Comparison of ENCODE assay signal across 22 cellular contexts in genomic region chrX:16819634-16820033, GRCh38. TPM values are rescaled to one million over a fixed set of nuclear protein-coding genes. Genes with fewer than 3 reads are reported as not detected.
DNase-seq lines count a peak whose midpoint lies in the region; ATAC-seq, FAIRE-seq and TF ChIP-seq lines count a peak whose summit lies in the region.
"Had no signal": no experiment of that assay in that cellular context is flagged by ENCODE, and none has a peak within 500 bp of the region (broad histone marks: within the 10 kb centered on the region; RNA-seq: fewer than 3 reads in every experiment).

No MANE protein-coding gene starts in this region.

- no peak overlapping the region for H3K9ac ChIP-seq in H9 (ENCODE audit: extremely low read depth, insufficient read length, low read length)
- H3K9ac ChIP-seq in adipocyte (ENCODE audit: low read length) = peak overlapping the region; percentile 73
- no peak overlapping the region for H3K9ac ChIP-seq in kidney (ENCODE audit: low read length in 2 of 2)

- peaks cover 2% of the 10 kb centered on the region for H3K23me2 ChIP-seq in H9 (ENCODE audit: insufficient read length, low read depth, low read length, poor library complexity, severe bottlenecking)

- no peak overlapping the region for H4K8ac ChIP-seq in H9 (replicated peaks; ENCODE audit: insufficient read length, low read depth, low read length)

- DNase-seq in H9 (no peak), adipocyte (ENCODE audit: low read depth) (no peak), kidney (no peak), DMS114 treated with DMSO at 0.1 percent for 48 hours (lab: John Stamatoyannopoulos, UW; ENCODE audit: unreplicated experiment) (no peak)
- no peak for DNase-seq in stimulated activated naive B cell treated with anti-CD40 and anti-IgM and Interleukin-4, amounts not matched to agents 10 μg/mL and 1 μg/mL and 100 μg/mL, for 72 hours
- no peak for DNase-seq in activated CD8-positive, alpha-beta memory T cell treated with anti-CD3 and anti-CD28 coated beads, Interleukin-2, amount 50 U/mL, for 4 hours
- DNase-seq in activated T-cell treated with anti-CD3 and anti-CD28 coated beads, Interleukin-2, amount 50 U/mL, for 1 hour = no peak
- DNase-seq: C1 segment of cervical spinal cord; Calu3; CD4-positive, alpha-beta T cell; DMS 273 treated with DMSO at 0.1 percent for 48 hours; DMS79 treated with DMSO at 0.1 percent for 48 hours; EL; HCEC 1CT; HFFc6 had no signal

- H3K18ac ChIP-seq in H9 (ENCODE audit: insufficient read length, low read depth, low read length) = no peak overlapping the region

- no peaks in the 10 kb centered on the region for H3K27me3 Mint-ChIP-seq in H9 (ENCODE audit: low read depth)
- H3K27me3 Mint-ChIP-seq in stimulated activated naive B cell treated with anti-CD40 and anti-IgM and Interleukin-4, amounts not matched to agents 10 μg/mL and 1 μg/mL and 100 μg/mL, for 72 hours = no peaks in the 10 kb centered on the region
- H3K27me3 Mint-ChIP-seq: B cell; CD4-positive, alpha-beta T cell had no signal

- no peaks in the 10 kb centered on the region for H3K27me3 ChIP-seq in H9 (ENCODE audit: insufficient read depth, low read length)
- no peaks in the 10 kb centered on the region for H3K27me3 ChIP-seq in adipocyte (replicated peaks; ENCODE audit: control insufficient read depth, insufficient read depth, low read length)

- WGBS in H9 (ENCODE audit: extremely low coverage, insufficient read length, low lambda C conversion rate) = no CpG with 5 or more reads among the region's 5 CpGs

- no peak overlapping the region for H3T11ph ChIP-seq in H9 (ENCODE audit: low read length)

- H2BK20ac ChIP-seq in H9 (ENCODE audit: low read depth, low read length, poor library complexity, severe bottlenecking) = no peak overlapping the region

- peaks cover 3% of the 10 kb centered on the region for H3K79me1 ChIP-seq in H9 (ENCODE audit: insufficient read depth, low read depth, low read length, poor library complexity, severe bottlenecking)

- intact Hi-C loops in kidney (cut with DNase I) = no loop called here

- no peak overlapping the region for H2BK15ac ChIP-seq in H9 (ENCODE audit: low read depth, low read length)

- no peak overlapping the region for H2BK12ac ChIP-seq in H9 (ENCODE audit: insufficient read length, low read depth, low read length)

- H2BK5ac ChIP-seq in H9 (ENCODE audit: insufficient read length, low read length) = no peak overlapping the region

- H3K9me3 ChIP-seq in H9 (ENCODE audit: control insufficient read depth, low read depth, low read length) = no peaks in the 10 kb centered on the region
- H3K9me3 ChIP-seq in adipocyte (ENCODE audit: control insufficient read depth, low read length) = no peaks in the 10 kb centered on the region
- H3K9me3 ChIP-seq in kidney (ENCODE audit: control insufficient read depth in 1 of 2, low read length in 2 of 2) = no peaks in the 10 kb centered on the region

- FAIRE-seq in kidney (lab: Jason Lieb, UNC) = peak; percentile 83
- FAIRE-seq: G401.6, GM12892, GM19239, H1 had no signal

- no peak overlapping the region for H3K14ac ChIP-seq in H9 (ENCODE audit: insufficient read depth, low read length)

- no peak overlapping the region for H2AK5ac ChIP-seq in H9 (ENCODE audit: insufficient read length, low read length)

- H3K56ac ChIP-seq in H9 (ENCODE audit: insufficient read length, low read depth, low read length) = no peak overlapping the region

- H4K20me1 ChIP-seq in H9 (ENCODE audit: control insufficient read depth, insufficient read depth, insufficient read length) = no peaks in the 10 kb centered on the region

- H3K4me1 Mint-ChIP-seq in H9 = no peaks in the 10 kb centered on the region
- peaks cover 5 to 8% of the 10 kb centered on the region in 2 donors for H3K4me1 Mint-ChIP-seq in stimulated activated naive B cell treated with anti-CD40 and anti-IgM and Interleukin-4, amounts not matched to agents 10 μg/mL and 1 μg/mL and 100 μg/mL, for 72 hours

- no peaks in the 10 kb centered on the region for H3K4me1 ChIP-seq in H9 (ENCODE audit: insufficient read depth, low read length)
- peaks cover 56% of the 10 kb centered on the region for H3K4me1 ChIP-seq in adipocyte (ENCODE audit: control insufficient read depth, insufficient read depth, low read length)
- H3K4me1 ChIP-seq in kidney (ENCODE audit: control insufficient read depth in 1 of 2, insufficient read depth in 1 of 2, low read depth in 1 of 2, low read length in 2 of 2) = peaks cover 0 to 3% of the 10 kb centered on the region in 2 donors

- H3K36me3 Mint-ChIP-seq in H9 (ENCODE audit: insufficient read depth in 1 of 3, low read depth in 3 of 3) = peaks cover 36 to 74% (median 71%) of the 10 kb centered on the region in 3 experiments; a peak in 6 of 7 replicates
- H3K36me3 Mint-ChIP-seq in stimulated activated naive B cell treated with anti-CD40 and anti-IgM and Interleukin-4, amounts not matched to agents 10 μg/mL and 1 μg/mL and 100 μg/mL, for 72 hours = peaks cover 6 to 30% of the 10 kb centered on the region in 2 donors

- TF ChIP-seq CTCF in H9 (conservative IDR thresholded peaks at IDR 0.05) (no peak), kidney (IDR thresholded peaks at IDR 0.05; ENCODE audit: borderline replicate concordance, extremely low read depth, insufficient read depth) (no peak)

- no peak overlapping the region for H3K23ac ChIP-seq in H9 (ENCODE audit: insufficient read length, low read depth, low read length)

- H3K4me2 ChIP-seq in H9 (ENCODE audit: insufficient read depth, insufficient read length, low read length) = no peak overlapping the region

- no peak overlapping the region for H2AFZ ChIP-seq in H9 (ENCODE audit: low read length)

- no peak for ATAC-seq in stimulated activated naive B cell treated with anti-CD40 and anti-IgM and Interleukin-4, amounts not matched to agents 10 μg/mL and 1 μg/mL and 100 μg/mL, for 72 hours (replicated peaks)
- no peak for ATAC-seq in HG03280 (IDR thresholded peaks at IDR 0.05; ENCODE audit: unreplicated experiment)

- H3K79me2 ChIP-seq in H9 (ENCODE audit: insufficient read depth, low read length) = peaks cover 2% of the 10 kb centered on the region; the same call in 1 of the 2 replicates

- H3K9me3 Mint-ChIP-seq in H9 = no peaks in the 10 kb centered on the region
- H3K9me3 Mint-ChIP-seq in stimulated activated naive B cell treated with anti-CD40 and anti-IgM and Interleukin-4, amounts not matched to agents 10 μg/mL and 1 μg/mL and 100 μg/mL, for 72 hours = no peaks in the 10 kb centered on the region
- H3K9me3 Mint-ChIP-seq: CD4-positive, alpha-beta T cell; HFFc6 had no signal

- H3K27ac Mint-ChIP-seq in H9 = peak overlapping the region in 2 of 3 experiments; percentile 15 to 53; a peak in 3 of 7 replicates
- H3K27ac Mint-ChIP-seq in stimulated activated naive B cell treated with anti-CD40 and anti-IgM and Interleukin-4, amounts not matched to agents 10 μg/mL and 1 μg/mL and 100 μg/mL, for 72 hours = peak overlapping the region; percentile 25
- H3K27ac Mint-ChIP-seq: B cell; CD4-positive, alpha-beta T cell had no signal

- H3K36me3 ChIP-seq in adipocyte (ENCODE audit: control insufficient read depth, insufficient read depth, low read length, severe bottlenecking) = peaks cover 46% of the 10 kb centered on the region
- no peaks in the 10 kb centered on the region for H3K36me3 ChIP-seq in kidney (ENCODE audit: control insufficient read depth in 1 of 2, insufficient read depth in 2 of 2, low read length in 2 of 2)

- no peak overlapping the region for H3K4ac ChIP-seq in H9 (ENCODE audit: low read depth, low read length)

- H3K4me3 Mint-ChIP-seq in H9 = no peak overlapping the region
- H3K4me3 Mint-ChIP-seq in stimulated activated naive B cell treated with anti-CD40 and anti-IgM and Interleukin-4, amounts not matched to agents 10 μg/mL and 1 μg/mL and 100 μg/mL, for 72 hours = no peak overlapping the region
- H3K4me3 Mint-ChIP-seq: B cell; CD4-positive, alpha-beta T cell; HFFc6 had no signal

- H4K5ac ChIP-seq in H9 (ENCODE audit: insufficient read length, low read depth, low read length) = no peak overlapping the region

- no peak overlapping the region for H2BK120ac ChIP-seq in H9 (ENCODE audit: low read depth, low read length, poor library complexity, severe bottlenecking)

- H3K27ac ChIP-seq in H9 (ENCODE audit: insufficient read length, low read depth, low read length) (no peak overlapping the region), kidney (ENCODE audit: low read depth in 2 of 2, low read length in 2 of 2) (no peak overlapping the region)
- H3K27ac ChIP-seq: HL-60 had no signal

- peak overlapping the region; percentile 29 for H3K4me3 ChIP-seq in adipocyte (ENCODE audit: low read length)
- H3K4me3 ChIP-seq in kidney (ENCODE audit: low read length in 2 of 2) = no peak overlapping the region

- H4K91ac ChIP-seq in H9 (ENCODE audit: insufficient read length, low read depth, low read length) = no peak overlapping the region

RNA-seq across cellular contexts. Expression of gene TXLNG, which starts 33.4 kb away (rescaled TPM):
- total RNA-seq in H9 (2021) = 87.8 and 90.7 TPM in 2 replicates
- 12.3 TPM for total RNA-seq in kidney
- polyA plus RNA-seq in kidney (ENCODE audit: insufficient read depth, low read depth, low replicate concordance) = 5.9 TPM

RNA-seq across cellular contexts. Expression of gene RBBP7, which starts 50.5 kb away (rescaled TPM):
- 239 and 249 TPM in 2 replicates for total RNA-seq in H9 (2021)
- total RNA-seq in kidney = 95.2 TPM
- polyA plus RNA-seq in kidney (ENCODE audit: insufficient read depth, low read depth, low replicate concordance) = 112 TPM
